ENCODE assay signal across 20 cellular contexts in the genomic region with DNA sequence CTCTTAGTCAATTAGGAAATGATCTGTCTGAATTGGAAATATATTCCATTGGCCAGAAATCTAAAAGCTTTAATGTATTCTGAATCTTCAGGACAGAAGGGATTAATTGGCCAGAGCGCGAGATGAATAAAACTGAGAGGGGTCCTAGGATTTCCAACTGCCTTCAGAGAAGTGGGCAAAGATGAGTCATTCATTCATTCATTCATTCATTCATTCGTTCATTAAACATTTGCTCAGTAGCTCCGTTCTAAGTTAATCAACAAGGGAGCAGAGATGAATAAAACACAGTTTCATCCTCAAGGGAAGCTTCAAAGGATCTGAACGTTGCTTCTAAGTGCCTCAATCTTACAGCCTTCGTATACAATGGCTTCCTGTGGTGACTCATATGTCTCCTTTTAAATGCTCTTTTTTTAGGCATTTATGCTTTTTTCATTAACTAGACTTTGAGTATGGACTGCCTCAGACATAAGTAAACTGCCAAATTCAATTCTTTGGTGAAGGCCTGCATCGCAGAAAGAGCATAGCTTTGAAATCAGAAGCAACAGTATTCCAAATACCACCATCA.
A peak's percentile ranks its signal among the peaks of the same experiment; 100 is the strongest.
DNase-seq lines count a peak whose midpoint lies in the region; ATAC-seq and TF ChIP-seq lines count a peak whose summit lies in the region.
"Had no signal": no experiment of that assay in that cellular context is flagged by ENCODE, and none has a peak within 500 bp of the region (broad histone marks: within the 10 kb centered on the region; RNA-seq: fewer than 3 reads in every experiment).

No MANE protein-coding gene starts in this region.

- H4K20me1 ChIP-seq in IMR-90 (ENCODE audit: insufficient read depth, low read length) (no peaks in the 10 kb centered on the region), smooth muscle cell (ENCODE audit: low read depth) (no peaks in the 10 kb centered on the region)

- H3K23ac ChIP-seq in IMR-90 (ENCODE audit: low read depth, low read length), result no peak overlapping the region

- H2AK5ac ChIP-seq in IMR-90 (ENCODE audit: low read depth, low read length), result no peak overlapping the region

- H4K91ac ChIP-seq in IMR-90 (ENCODE audit: insufficient read depth, low read depth, low read length), result no peak overlapping the region

- H3K9me3 ChIP-seq in IMR-90 (ENCODE audit: control insufficient read depth, insufficient read depth, low read length) (no peaks in the 10 kb centered on the region), smooth muscle cell (replicated peaks; ENCODE audit: low read depth) (no peaks in the 10 kb centered on the region)

- CTCF ChIA-PET in IMR-90 (lab: Yijun Ruan, JAX), result interaction anchor here (0.6 to 1.4 kb wide), 4 partner anchors 13 to 966 kb away, joined by 3 to 6 read pairs (median 4); no protein-coding TSS in a partner anchor

- no TSS peak for BruUV-seq in IMR-90 (replicated peaks; lab: Mats Ljungman, UMichigan)

- H3K9ac ChIP-seq in IMR-90 (ENCODE audit: low read depth, low read length), result no peak overlapping the region
- no peak overlapping the region for H3K9ac ChIP-seq in smooth muscle cell (ENCODE audit: low read depth)

- dilution Hi-C loops in IMR-90 (cut with HindIII; ENCODE audit: low sequenced_read_pairs, unreplicated experiment), result no loop called here

- no peak overlapping the region for H3K4ac ChIP-seq in IMR-90 (ENCODE audit: low read depth, low read length)

- no peak for TF ChIP-seq POLR2A in IMR-90 (IDR thresholded peaks at IDR 0.05; ENCODE audit: low read depth, low read length)

- in situ Hi-C loops in IMR-90 (cut with MboI; ENCODE audit: low sequenced_read_pairs), result loop anchor here (25.0 kb wide), 2 partner anchors 911 to 1136 kb away; partner anchors contain the start of genes DDIAS and PRCP
- in situ Hi-C loops in GM13976 (cut with MboI; ENCODE audit: low sequenced_read_pairs, unreplicated experiment), result loop anchor here (25.0 kb wide), 4 partner anchors 536 to 1111 kb away; partner anchors contain the start of gene CCDC90B
- in situ Hi-C loops in G401 (cut with HindIII; ENCODE audit: low sequenced_read_pairs), result no loop called here

- 67% methylated on average over 2 of the region's 7 CpGs; no CpG with 5 or more reads in 1 of the 2 experiments for WGBS in IMR-90 (ENCODE audit: extremely low coverage in 2 of 2, insufficient read length in 1 of 2), 2 experiments
- 48% methylated on average over 7 of the region's 7 CpGs for WGBS in smooth muscle cell (ENCODE audit: low lambda C conversion rate)

- POLR2A ChIA-PET in IMR-90 (lab: Charles Lee; ENCODE audit: unreplicated experiment), result no interaction called here

- peaks cover 13% of the 10 kb centered on the region for H3K9me1 ChIP-seq in IMR-90 (ENCODE audit: insufficient read depth, low read length)

- TF ChIP-seq CTCF in IMR-90 (conservative IDR thresholded peaks at IDR 0.05; ENCODE audit: low read depth, low read length) (no peak), choroid plexus epithelial cell (conservative IDR thresholded peaks at IDR 0.05; ENCODE audit: low read depth, low read length) (no peak), smooth muscle cell (IDR thresholded peaks at IDR 0.05; ENCODE audit: borderline replicate concordance, insufficient read depth, poor library complexity, severe bottlenecking) (no peak), GM13976 (IDR thresholded peaks at IDR 0.05; ENCODE audit: borderline replicate concordance, control extremely low read depth, extremely low read depth, insufficient read depth, missing control alignments) (no peak)

- no peak for ATAC-seq in IMR-90 (ENCODE audit: low read depth)
- ATAC-seq: Panc1 had no signal

- H2AFZ ChIP-seq in IMR-90 (replicated peaks; ENCODE audit: low read length, poor library complexity) (no peak overlapping the region), smooth muscle cell (ENCODE audit: low read depth) (peak overlapping the region; percentile 75)

- peak overlapping the region; percentile 2; the same call in 1 of the 2 replicates for H2BK20ac ChIP-seq in IMR-90 (ENCODE audit: low read depth, low read length)

- H3F3A ChIP-seq in smooth muscle cell (ENCODE audit: low read depth), result no peaks in the 10 kb centered on the region

- no peak overlapping the region for H2BK15ac ChIP-seq in IMR-90 (ENCODE audit: low read depth, low read length)

- H3K18ac ChIP-seq in IMR-90 (ENCODE audit: low read depth, low read length), result peak overlapping the region; percentile 34; the same call in 1 of the 2 replicates

- no peak for TF ChIP-seq RAD21 in IMR-90 (IDR thresholded peaks at IDR 0.05; ENCODE audit: low read length)

- H3K36me3 ChIP-seq in IMR-90 (ENCODE audit: control insufficient read depth, insufficient read depth, low read length), result no peaks in the 10 kb centered on the region
- no peaks in the 10 kb centered on the region for H3K36me3 ChIP-seq in smooth muscle cell (ENCODE audit: low read depth)

- no peak overlapping the region; the same call in 1 of the 2 replicates for H4K5ac ChIP-seq in IMR-90 (ENCODE audit: low read depth, low read length)

- H3K4me1 ChIP-seq in IMR-90 (ENCODE audit: control insufficient read depth, insufficient read depth, low read length) (peaks cover 8% of the 10 kb centered on the region), smooth muscle cell (ENCODE audit: low read depth) (no peaks in the 10 kb centered on the region)

- peak overlapping the region in 1 of 2 experiments; percentile 6; a peak in 1 of 4 replicates for H4K8ac ChIP-seq in IMR-90 (ENCODE audit: low read depth in 2 of 2, low read length in 2 of 2)

- H3K79me1 ChIP-seq in IMR-90 (ENCODE audit: low read depth in 1 of 2, low read length in 2 of 2), result no peaks in the 10 kb centered on the region

- H2BK5ac ChIP-seq in IMR-90 (ENCODE audit: low read depth, low read length, poor library complexity, severe bottlenecking), result peak overlapping the region; percentile 37

- H3K4me3 ChIP-seq in IMR-90 (ENCODE audit: insufficient read depth, low read depth, low read length) (no peak overlapping the region), choroid plexus epithelial cell (ENCODE audit: low read depth, low read length) (no peak overlapping the region), smooth muscle cell (no peak overlapping the region)

- peak overlapping the region; percentile 9; the same call in 1 of the 2 replicates for H2BK120ac ChIP-seq in IMR-90 (ENCODE audit: low read depth, low read length)

- intact Hi-C loops in IMR-90 (cut with micrococcal nuclease), result loop anchor here (5.0 kb wide), 3 partner anchors 631 to 1046 kb away; partner anchors contain the start of gene ANKRD42

- no peaks in the 10 kb centered on the region for H3K79me2 ChIP-seq in smooth muscle cell (ENCODE audit: low read depth)

- H3K56ac ChIP-seq in IMR-90 (ENCODE audit: extremely low read depth, insufficient read depth, low read length), result no peak overlapping the region

- no peak overlapping the region for H3K14ac ChIP-seq in IMR-90 (replicated peaks; ENCODE audit: low read depth, low read length)

- H3K27me3 ChIP-seq in IMR-90 (ENCODE audit: control insufficient read depth, insufficient read depth, low read length), result no peaks in the 10 kb centered on the region
- H3K27me3 ChIP-seq in smooth muscle cell (ENCODE audit: low read depth), result no peaks in the 10 kb centered on the region

- no peak overlapping the region for H2AK9ac ChIP-seq in IMR-90 (replicated peaks; ENCODE audit: low read depth, low read length, poor library complexity)

- peak overlapping the region; percentile 74; the same call in 1 of the 2 replicates for H3K4me2 ChIP-seq in IMR-90 (ENCODE audit: low read depth, low read length)
- H3K4me2 ChIP-seq in smooth muscle cell, result peak overlapping the region; percentile 60

- DNase-seq in DMS53 (lab: John Stamatoyannopoulos, UW) (peak; percentile 31), DMS53 treated with DMSO at 0.1 percent for 48 hours (lab: John Stamatoyannopoulos, UW; ENCODE audit: unreplicated experiment) (no peak), IMR-90 (peak; percentile 72), choroid plexus epithelial cell (ENCODE audit: low read depth) (peak; percentile 29), smooth muscle cell (lab: John Stamatoyannopoulos, UW; ENCODE audit: unreplicated experiment) (no peak), GM13976 (ENCODE audit: low spot score) (no peak), SIG-M5 (lab: John Stamatoyannopoulos, UW) (no peak), G401 (ENCODE audit: low spot score) (no peak)
- DNase-seq: DMS79 treated with DMSO at 0.1 percent for 48 hours, KG1, NCI-H1092 treated with DMSO at 0.1 percent for 48 hours, NCI-H1694, NCI-H2081, NCI-H2171, NCI-H345, NCI-H524, NCI-H774, T-helper 1 cell had no signal

- H3K27ac ChIP-seq in IMR-90 (ENCODE audit: insufficient read depth, low read length) (no peak overlapping the region), smooth muscle cell (ENCODE audit: low read depth) (no peak overlapping the region)
- H3K27ac ChIP-seq: 22Rv1 had no signal

TF ChIP-seq in IMR-90, 13 proteins besides CTCF, POLR2A, EP300 and RAD21:
- TF ChIP-seq MAZ (IDR thresholded peaks at IDR 0.05; ENCODE audit: borderline replicate concordance, low read depth, low read length) (no peak), SMC3 (IDR thresholded peaks at IDR 0.05; ENCODE audit: low read depth, low read length) (no peak), FOS (IDR thresholded peaks at IDR 0.05; ENCODE audit: low read depth, low read length) (peak; percentile 61), MXI1 (IDR thresholded peaks at IDR 0.05; ENCODE audit: borderline replicate concordance, low read depth, low read length) (no peak)

Comparison
In these comparisons a context has a peak if more than half of its experiments do, and no peak if none do; other contexts are left out.
1. DNase-seq: peak in DMS53 (single experiment), IMR-90 (single experiment) and choroid plexus epithelial cell (single experiment); none in DMS53 treated with DMSO at 0.1 percent for 48 hours (single experiment), smooth muscle cell (single experiment), GM13976 (single experiment), SIG-M5 (single experiment) and G401 (single experiment).